ENCODE assay signal across 33 cellular contexts in genomic region chrX:120236676-120237460, GRCh38.
"Had no signal": no experiment of that assay in that cellular context is flagged by ENCODE, and none has a peak within 500 bp of the region (broad histone marks: within the 10 kb centered on the region; RNA-seq: fewer than 3 reads in every experiment).

No MANE protein-coding gene starts in this region.

- H3K27me3 Mint-ChIP-seq: activated CD8-positive, alpha-beta T cell treated with anti-CD3 and anti-CD28 coated beads for 36 hours; activated naive CD8-positive, alpha-beta T cell; activated naive CD8-positive, alpha-beta T cell treated with anti-CD3 and anti-CD28 coated beads, Interleukin-2, amount 50 U/mL, for 24 hours; activated T-helper 17 cell treated with anti-CD3 and anti-CD28 coated beads, Interleukin-2, amount 50 U/mL, for 72 hours; brain; T-helper 17 cell had no signal

- H3K36me3 ChIP-seq: breast epithelium, cardiac muscle cell, colonic mucosa had no signal

- H3K4me3 Mint-ChIP-seq: activated CD8-positive, alpha-beta T cell treated with anti-CD3 and anti-CD28 coated beads for 36 hours; activated naive CD8-positive, alpha-beta T cell; activated naive CD8-positive, alpha-beta T cell treated with anti-CD3 and anti-CD28 coated beads, Interleukin-2, amount 50 U/mL, for 24 hours; activated T-cell treated with anti-CD3 and anti-CD28 coated beads, Interleukin-2, amount 50 U/mL, for 4 hours; activated T-helper 17 cell treated with anti-CD3 and anti-CD28 coated beads, Interleukin-2, amount 50 U/mL, for 72 hours; brain; T-helper 17 cell; T-helper 2 cell treated with Interferon-gamma antibody and Interleukin-4, amounts not matched to agents 5 μg/mL and 100 μg/mL, for 36 hours had no signal

- H3K79me2 ChIP-seq: hepatocyte had no signal

- H3K9me3 ChIP-seq: adrenal gland, ascending aorta, breast epithelium, colonic mucosa, esophagus squamous epithelium, gastroesophageal sphincter had no signal

- H3K9me3 Mint-ChIP-seq: activated CD8-positive, alpha-beta T cell treated with anti-CD3 and anti-CD28 coated beads for 36 hours; activated naive CD8-positive, alpha-beta T cell treated with anti-CD3 and anti-CD28 coated beads, Interleukin-2, amount 50 U/mL, for 24 hours; activated T-cell treated with anti-CD3 and anti-CD28 coated beads, Interleukin-2, amount 50 U/mL, for 4 hours; activated T-helper 17 cell treated with anti-CD3 and anti-CD28 coated beads, Interleukin-2, amount 50 U/mL, for 72 hours; T-helper 2 cell treated with Interferon-gamma antibody and Interleukin-4, amounts not matched to agents 5 μg/mL and 100 μg/mL, for 36 hours had no signal

- H3K36me3 Mint-ChIP-seq: brain had no signal

- DNase-seq: activated CD4-positive, alpha-beta T cell treated with anti-CD3 and anti-CD28 coated beads for 1 hour; activated CD4-positive, alpha-beta T cell treated with anti-CD3 and anti-CD28 coated beads for 4 hours; activated CD4-positive, alpha-beta T cell treated with anti-CD3 and anti-CD28 coated beads, Interleukin-2, amount 50 U/mL, for 1 hour; activated CD4-positive, alpha-beta T cell treated with anti-CD3 and anti-CD28 coated beads, Interleukin-2, amount 50 U/mL, for 48 hours; activated CD8-positive, alpha-beta memory T cell treated with anti-CD3 and anti-CD28 coated beads for 24 hours; activated CD8-positive, alpha-beta T cell treated with anti-CD3 and anti-CD28 coated beads for 36 hours; activated effector memory CD4-positive, alpha-beta T cell treated with Interleukin-2 at 50 U/mL for 16 hours; activated gamma-delta T cell treated with Interleukin-2 at 50 U/mL for 16 hours; activated naive CD4-positive, alpha-beta T cell treated with anti-CD3 and anti-CD28 coated beads, Interleukin-2, amount 50 U/mL, for 16 hours; activated naive CD4-positive, alpha-beta T cell treated with Interleukin-2 at 50 U/mL for 16 hours; activated naive CD8-positive, alpha-beta T cell treated with anti-CD3 and anti-CD28 coated beads, Interleukin-2, amount 50 U/mL, for 24 hours; activated T-cell treated with anti-CD3 and anti-CD28 coated beads, Interleukin-2, amount 50 U/mL, for 4 hours; adrenal gland; amygdala; central memory CD4-positive, alpha-beta T cell; cerebellar nuclear complex; colonic mucosa; effector CD8-positive, alpha-beta T cell; esophagus squamous epithelium; foreskin melanocyte; heart right ventricle; T-helper 17 cell; T1000 had no signal

- H3K4me2 ChIP-seq: hepatocyte had no signal

- H3K27ac Mint-ChIP-seq: activated CD8-positive, alpha-beta T cell treated with anti-CD3 and anti-CD28 coated beads for 36 hours; activated naive CD8-positive, alpha-beta T cell; activated naive CD8-positive, alpha-beta T cell treated with anti-CD3 and anti-CD28 coated beads, Interleukin-2, amount 50 U/mL, for 24 hours; activated T-helper 17 cell treated with anti-CD3 and anti-CD28 coated beads, Interleukin-2, amount 50 U/mL, for 72 hours; brain; T-helper 17 cell; T-helper 2 cell treated with Interferon-gamma antibody and Interleukin-4, amounts not matched to agents 5 μg/mL and 100 μg/mL, for 36 hours had no signal

- H3K27me3 ChIP-seq: adrenal gland, ascending aorta, breast epithelium, cardiac muscle cell, colonic mucosa, esophagus squamous epithelium, gastroesophageal sphincter, hepatocyte had no signal

- H3K4me1 ChIP-seq: adrenal gland, ascending aorta, breast epithelium, colonic mucosa, esophagus squamous epithelium, gastroesophageal sphincter, heart right ventricle had no signal

- H3K4me1 Mint-ChIP-seq: activated naive CD8-positive, alpha-beta T cell treated with anti-CD3 and anti-CD28 coated beads, Interleukin-2, amount 50 U/mL, for 24 hours; activated T-helper 17 cell treated with anti-CD3 and anti-CD28 coated beads, Interleukin-2, amount 50 U/mL, for 72 hours; brain had no signal

- H3K4me3 ChIP-seq: adrenal gland, ascending aorta, breast epithelium, cardiac muscle cell, colonic mucosa, esophagus squamous epithelium, gastroesophageal sphincter, heart right ventricle, hepatocyte had no signal

- H2AFZ ChIP-seq: hepatocyte had no signal

- ATAC-seq: activated CD8-positive, alpha-beta T cell treated with anti-CD3 and anti-CD28 coated beads for 36 hours; activated naive CD8-positive, alpha-beta T cell treated with anti-CD3 and anti-CD28 coated beads, Interleukin-2, amount 50 U/mL, for 24 hours; activated T-cell treated with anti-CD3 and anti-CD28 coated beads, Interleukin-2, amount 50 U/mL, for 4 hours; activated T-helper 17 cell treated with anti-CD3 and anti-CD28 coated beads, Interleukin-2, amount 50 U/mL, for 72 hours; gastroesophageal sphincter; heart right ventricle; T-helper 17 cell had no signal

- H3K27ac ChIP-seq: adrenal gland, ascending aorta, breast epithelium, cardiac muscle cell, colonic mucosa, epithelial cell of prostate, esophagus squamous epithelium, gastroesophageal sphincter, heart right ventricle, hepatocyte had no signal
